ENCODE assay signal across 11 cellular contexts in the genomic region with DNA sequence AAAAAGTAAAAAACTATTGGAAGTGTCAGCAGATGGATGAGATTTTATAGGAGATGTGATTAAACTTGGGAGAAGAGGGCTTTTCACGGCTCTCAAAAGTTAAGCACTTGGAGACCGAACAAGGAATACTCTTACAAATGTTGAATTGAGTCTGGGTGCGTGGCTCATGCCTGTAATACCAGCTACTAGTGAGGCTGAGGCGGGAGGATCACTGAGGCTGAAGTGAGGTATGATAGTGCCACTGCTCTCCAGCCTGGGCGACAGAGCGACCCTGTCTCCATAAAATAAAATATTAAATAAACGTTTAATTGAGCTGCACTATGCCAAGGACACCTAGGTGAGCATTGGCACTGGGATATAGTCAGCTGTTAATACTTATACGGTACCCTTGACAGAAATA. TPM values are rescaled to one million over a fixed set of nuclear protein-coding genes. Genes with fewer than 3 reads are reported as not detected.
A peak's percentile ranks its signal among the peaks of the same experiment; 100 is the strongest.
DNase-seq lines count a peak whose midpoint lies in the region; ATAC-seq, FAIRE-seq and TF ChIP-seq lines count a peak whose summit lies in the region.
"Had no signal": no experiment of that assay in that cellular context is flagged by ENCODE, and none has a peak within 500 bp of the region (broad histone marks: within the 10 kb centered on the region; RNA-seq: fewer than 3 reads in every experiment).

No MANE protein-coding gene starts in this region.

- DNase-seq in activated T-cell treated with anti-CD3 and anti-CD28 coated beads, Interleukin-2, amount 50 U/mL, for 72 hours, result no peak
- no peak for DNase-seq in activated T-cell treated with anti-CD3 and anti-CD28 coated beads for 4 hours
- no peak for DNase-seq in RWPE2 (ENCODE audit: low spot score)
- no peak for DNase-seq in fibroblast of mammary gland (ENCODE audit: low read depth)
- DNase-seq in small intestine, result peak; percentile 43
- no peak for DNase-seq in NCI-H446 (lab: John Stamatoyannopoulos, UW)
- DNase-seq in AG08396 (ENCODE audit: low spot score), result no peak
- DNase-seq: H7, WERI-Rb-1 had no signal

- peaks cover 7% of the 10 kb centered on the region for H3K4me1 ChIP-seq in RWPE2 (ENCODE audit: insufficient read depth, poor library complexity, severe bottlenecking)
- peaks cover 1 to 14% of the 10 kb centered on the region in 2 donors for H3K4me1 ChIP-seq in small intestine (ENCODE audit: control insufficient read depth in 2 of 2, insufficient read depth in 1 of 2, low read depth in 1 of 2, low read length in 1 of 2)

- H3K27ac Mint-ChIP-seq in activated T-cell treated with anti-CD3 and anti-CD28 coated beads, Interleukin-2, amount 50 U/mL, for 72 hours, result peak overlapping the region; percentile 100

- no peak for FAIRE-seq in small intestine (lab: Jason Lieb, UNC)
- FAIRE-seq: GM18507 had no signal

- no peaks in the 10 kb centered on the region for H3K27me3 ChIP-seq in RWPE2 (ENCODE audit: insufficient read depth, poor library complexity, severe bottlenecking)
- H3K27me3 ChIP-seq in small intestine (ENCODE audit: control insufficient read depth in 2 of 2, insufficient read depth in 2 of 2, low read length in 2 of 2), result no peaks in the 10 kb centered on the region

- ATAC-seq in activated T-cell treated with anti-CD3 and anti-CD28 coated beads, Interleukin-2, amount 50 U/mL, for 72 hours (replicated peaks in 1 of 2), result no peak
- ATAC-seq in RWPE2 (ENCODE audit: low read depth) (no peak), HG02759 (IDR thresholded peaks at IDR 0.05; ENCODE audit: unreplicated experiment) (no peak)

- peaks cover 6 to 27% of the 10 kb centered on the region in 2 donors for H3K36me3 Mint-ChIP-seq in activated T-cell treated with anti-CD3 and anti-CD28 coated beads, Interleukin-2, amount 50 U/mL, for 72 hours (ENCODE audit: insufficient read depth in 2 of 2)

- H3K36me3 ChIP-seq in RWPE2 (ENCODE audit: low read depth) (peaks cover 23% of the 10 kb centered on the region), small intestine (ENCODE audit: control insufficient read depth in 2 of 2, insufficient read depth in 2 of 2, low read length in 2 of 2) (no peaks in the 10 kb centered on the region)

- H3K4me3 ChIP-seq in RWPE2 (ENCODE audit: severe bottlenecking) (peak overlapping the region; percentile 95), fibroblast of mammary gland (ENCODE audit: control insufficient read depth, low read depth, low read length) (peak overlapping the region; percentile 97), small intestine (ENCODE audit: low read depth in 1 of 2, low read length in 2 of 2) (peak overlapping the region in 1 of 2 donors; percentile 78)

- peak overlapping the region; percentile 88 to 100 for H3K4me3 Mint-ChIP-seq in activated T-cell treated with anti-CD3 and anti-CD28 coated beads, Interleukin-2, amount 50 U/mL, for 72 hours

- no peak overlapping the region for H3K27ac ChIP-seq in RWPE2 (ENCODE audit: poor library complexity, severe bottlenecking)
- H3K27ac ChIP-seq in small intestine (ENCODE audit: low read depth in 1 of 2, low read length in 1 of 2), result peak overlapping the region in 1 of 2 donors; percentile 91

- WGBS in small intestine, 3 donors, result 23 to 62% (median 44%) methylated on average over 8 of the region's 8 CpGs

- no peaks in the 10 kb centered on the region for H3K9me3 Mint-ChIP-seq in activated T-cell treated with anti-CD3 and anti-CD28 coated beads, Interleukin-2, amount 50 U/mL, for 72 hours

- H3K27me3 Mint-ChIP-seq in activated T-cell treated with anti-CD3 and anti-CD28 coated beads, Interleukin-2, amount 50 U/mL, for 72 hours (ENCODE audit: low read depth), result no peaks in the 10 kb centered on the region

- H3K9me3 ChIP-seq in RWPE2 (ENCODE audit: severe bottlenecking), result no peaks in the 10 kb centered on the region
- H3K9me3 ChIP-seq in small intestine (ENCODE audit: control insufficient read depth, low read depth), result no peaks in the 10 kb centered on the region

- TF ChIP-seq CTCF in RWPE2 (IDR thresholded peaks at IDR 0.05; ENCODE audit: poor library complexity, severe bottlenecking) (no peak), fibroblast of mammary gland (conservative IDR thresholded peaks at IDR 0.05; ENCODE audit: control insufficient read depth, insufficient read depth, low read depth, low read length) (no peak)

- peaks cover 64% of the 10 kb centered on the region for H3K4me1 Mint-ChIP-seq in activated T-cell treated with anti-CD3 and anti-CD28 coated beads, Interleukin-2, amount 50 U/mL, for 72 hours (ENCODE audit: low read depth)

RNA-seq across cellular contexts. Expression of a gene that starts 1.9 kb away (rescaled TPM):
- total RNA-seq in activated T-cell treated with anti-CD3 and anti-CD28 coated beads, Interleukin-2, amount 50 U/mL, for 72 hours, result 100 to 1,000 TPM; 159 to 168 TPM
- 10 to 100 TPM; 27.0 to 41.6 (median 41.6) TPM for polyA plus RNA-seq in small intestine

RNA-seq across cellular contexts. Expression of a gene that starts 2.6 kb away (rescaled TPM):
- total RNA-seq in activated T-cell treated with anti-CD3 and anti-CD28 coated beads, Interleukin-2, amount 50 U/mL, for 72 hours, result 10 to 100 TPM; 60.6 to 64.0 TPM
- polyA plus RNA-seq in small intestine, result 10 to 100 TPM; 10.3 to 11.0 (median 10.3) TPM
